Comparison of ENCODE assay signal across 25 cellular contexts in the genomic region with DNA sequence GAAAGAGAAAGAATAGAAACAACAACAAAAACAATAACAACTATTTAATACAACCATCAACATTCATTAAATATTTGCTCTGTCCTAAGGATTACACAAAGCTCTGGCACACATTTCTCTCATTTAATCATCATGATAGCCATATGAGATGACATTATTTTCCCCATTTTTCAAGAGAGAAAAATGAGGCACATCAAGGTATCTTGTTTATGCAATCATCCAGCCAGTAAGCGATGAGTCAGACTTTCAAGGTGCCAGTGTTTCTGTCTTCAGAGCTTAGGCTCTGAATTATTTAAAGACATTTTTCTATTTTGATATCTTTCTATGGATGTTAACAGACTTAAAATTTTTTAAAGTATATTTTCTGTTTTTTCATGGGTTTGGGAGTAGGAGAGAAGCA.
DNase-seq lines count a peak whose midpoint lies in the region; ATAC-seq and TF ChIP-seq lines count a peak whose summit lies in the region.
"Had no signal": no experiment of that assay in that cellular context is flagged by ENCODE, and none has a peak within 500 bp of the region (broad histone marks: within the 10 kb centered on the region; RNA-seq: fewer than 3 reads in every experiment).

No MANE protein-coding gene starts in this region.

- peaks cover 11% of the 10 kb centered on the region for H3K4me1 ChIP-seq in RWPE2 (ENCODE audit: insufficient read depth, poor library complexity, severe bottlenecking)
- peaks cover 7% of the 10 kb centered on the region for H3K4me1 ChIP-seq in foreskin keratinocyte
- H3K4me1 ChIP-seq in left ventricle myocardium inferior: no peaks in the 10 kb centered on the region
- H3K4me1 ChIP-seq: right lobe of liver, suprapubic skin had no signal

- ATAC-seq in RWPE2 (ENCODE audit: low read depth): peak; percentile 69
- peak; percentile 93 for ATAC-seq in foreskin keratinocyte
- ATAC-seq in GM19351 (IDR thresholded peaks at IDR 0.05; ENCODE audit: unreplicated experiment): no peak
- ATAC-seq: activated naive CD8-positive, alpha-beta T cell treated with anti-CD3 and anti-CD28 coated beads, Interleukin-2, amount 50 U/mL, for 24 hours; K562; right lobe of liver; WTC11 had no signal

- H3K9me3 ChIP-seq in RWPE2 (ENCODE audit: severe bottlenecking) (no peaks in the 10 kb centered on the region), left ventricle myocardium inferior (replicated peaks) (no peaks in the 10 kb centered on the region)
- H3K9me3 ChIP-seq: right lobe of liver, suprapubic skin had no signal

- peak overlapping the region; percentile 10 for H3K27ac ChIP-seq in RWPE2 (ENCODE audit: poor library complexity, severe bottlenecking)
- H3K27ac ChIP-seq in foreskin keratinocyte: peak overlapping the region; percentile 44
- H3K27ac ChIP-seq in left ventricle myocardium inferior (replicated peaks): no peak overlapping the region
- H3K27ac ChIP-seq: 22Rv1, right lobe of liver, suprapubic skin had no signal

- DNase-seq in DMS53 (lab: John Stamatoyannopoulos, UW) (peak; percentile 7), DMS53 treated with DMSO at 0.1 percent for 48 hours (lab: John Stamatoyannopoulos, UW; ENCODE audit: unreplicated experiment) (no peak), RWPE2 (ENCODE audit: low spot score) (no peak), foreskin keratinocyte (peak; percentile 47 to 75), NCI-H2196 (lab: John Stamatoyannopoulos, UW; ENCODE audit: unreplicated experiment) (no peak), NK-92 (lab: John Stamatoyannopoulos, UW; ENCODE audit: unreplicated experiment) (no peak), left ventricle myocardium inferior (no peak)
- DNase-seq: activated CD4-positive, alpha-beta T cell treated with anti-CD3 and anti-CD28 coated beads, Interleukin-2, amount 10 ng/mL, durations not matched to agents 7 days and 5 days; activated gamma-delta T cell treated with Interleukin-2 at 50 U/mL for 16 hours; activated naive CD8-positive, alpha-beta T cell treated with anti-CD3 and anti-CD28 coated beads, Interleukin-2, amount 50 U/mL, for 24 hours; activated T-cell treated with anti-CD3 and anti-CD28 coated beads, Interleukin-2, amount 50 U/mL, for 24 hours; CD4-positive, alpha-beta T cell; effector CD4-positive, alpha-beta T cell; erythroblast; foreskin melanocyte; HCEC 1CT; NCI-H1436; right lobe of liver; SHP77 treated with DMSO at 0.1 percent for 48 hours; stimulated activated naive CD4-positive, alpha-beta T cell had no signal

- intact Hi-C loops in left ventricle myocardium inferior (cut with micrococcal nuclease): no loop called here

- no peak overlapping the region for H3K4me3 ChIP-seq in RWPE2 (ENCODE audit: severe bottlenecking)
- H3K4me3 ChIP-seq in left ventricle myocardium inferior: no peak overlapping the region
- H3K4me3 ChIP-seq: K562, right lobe of liver, suprapubic skin had no signal

- H3K36me3 ChIP-seq in RWPE2 (ENCODE audit: low read depth) (no peaks in the 10 kb centered on the region), left ventricle myocardium inferior (no peaks in the 10 kb centered on the region)
- H3K36me3 ChIP-seq: right lobe of liver, suprapubic skin had no signal

- TF ChIP-seq CTCF in RWPE2 (IDR thresholded peaks at IDR 0.05; ENCODE audit: poor library complexity, severe bottlenecking): no peak
- TF ChIP-seq CTCF in foreskin keratinocyte (conservative IDR thresholded peaks at IDR 0.05): no peak
- TF ChIP-seq CTCF in left ventricle myocardium inferior (IDR thresholded peaks at IDR 0.05; ENCODE audit: borderline replicate concordance): no peak

- no peaks in the 10 kb centered on the region for H3K27me3 ChIP-seq in RWPE2 (ENCODE audit: insufficient read depth, poor library complexity, severe bottlenecking)
- no peaks in the 10 kb centered on the region for H3K27me3 ChIP-seq in foreskin keratinocyte
- H3K27me3 ChIP-seq in left ventricle myocardium inferior (ENCODE audit: low read depth): no peaks in the 10 kb centered on the region
- H3K27me3 ChIP-seq: right lobe of liver, suprapubic skin had no signal

Comparison
In these comparisons a context has a peak if more than half of its experiments do, and no peak if none do; other contexts are left out.
1. DNase-seq: peak in DMS53 (single experiment) and foreskin keratinocyte (2 of 2); none in DMS53 treated with DMSO at 0.1 percent for 48 hours (single experiment), RWPE2 (single experiment), NCI-H2196 (single experiment), NK-92 (single experiment) and left ventricle myocardium inferior (single experiment).